ENCODE assay signal across 20 cellular contexts in genomic region chr6:148898360-148899005, GRCh38.
DNase-seq lines count a peak whose midpoint lies in the region; ATAC-seq and TF ChIP-seq lines count a peak whose summit lies in the region.
"Had no signal": no experiment of that assay in that cellular context is flagged by ENCODE, and none has a peak within 500 bp of the region (broad histone marks: within the 10 kb centered on the region; RNA-seq: fewer than 3 reads in every experiment).

No MANE protein-coding gene starts in this region.

- H3K4me3 Mint-ChIP-seq in effector memory CD8-positive, alpha-beta T cell, result no peak overlapping the region
- H3K4me3 Mint-ChIP-seq: CD14-positive monocyte had no signal

- H3K9me3 Mint-ChIP-seq in effector memory CD8-positive, alpha-beta T cell, result peaks cover 0 to 10% of the 10 kb centered on the region in 2 donors

- TF ChIP-seq CTCF in right atrium auricular region (IDR thresholded peaks at IDR 0.05) (no peak), fibroblast of villous mesenchyme (IDR thresholded peaks at IDR 0.05; ENCODE audit: insufficient read depth, low read depth, low read length) (no peak), uterus (IDR thresholded peaks at IDR 0.05) (no peak)

- ATAC-seq in Right ventricle myocardium inferior (peak; percentile 73), GM18861 (IDR thresholded peaks at IDR 0.05; ENCODE audit: unreplicated experiment) (no peak)
- ATAC-seq in effector memory CD8-positive, alpha-beta T cell (replicated peaks), result no peak
- ATAC-seq: HCT116 had no signal

- H3K27me3 Mint-ChIP-seq in effector memory CD8-positive, alpha-beta T cell, result no peaks in the 10 kb centered on the region

- no peak overlapping the region for H3K27ac Mint-ChIP-seq in effector memory CD8-positive, alpha-beta T cell
- H3K27ac Mint-ChIP-seq: CD14-positive monocyte had no signal

- H3K4me1 ChIP-seq in right atrium auricular region (no peaks in the 10 kb centered on the region), uterus (peaks cover 0 to 7% of the 10 kb centered on the region in 2 donors)

- H3K36me3 ChIP-seq in right atrium auricular region (no peaks in the 10 kb centered on the region), uterus (no peaks in the 10 kb centered on the region)

- no peak for TF ChIP-seq POLR2A in uterus (IDR thresholded peaks at IDR 0.05)

- H3K4me1 Mint-ChIP-seq in effector memory CD8-positive, alpha-beta T cell (ENCODE audit: low read depth in 2 of 2), result peaks cover 0 to 10% of the 10 kb centered on the region in 2 donors
- H3K4me1 Mint-ChIP-seq: CD14-positive monocyte had no signal

- H3K9me3 ChIP-seq in right atrium auricular region, result no peaks in the 10 kb centered on the region
- H3K9me3 ChIP-seq in uterus, result no peaks in the 10 kb centered on the region

- peaks cover under 1% of the 10 kb centered on the region for H3K36me3 Mint-ChIP-seq in effector memory CD8-positive, alpha-beta T cell (ENCODE audit: insufficient read depth)
- H3K36me3 Mint-ChIP-seq: CD14-positive monocyte had no signal

- DNase-seq in Right ventricle myocardium inferior (ENCODE audit: missing footprints) (no peak), right atrium auricular region (ENCODE audit: low spot score) (no peak), NCI-H2171 treated with DMSO at 0.1 percent for 48 hours (lab: John Stamatoyannopoulos, UW) (peak; percentile 85), fibroblast of villous mesenchyme (ENCODE audit: low read depth) (peak; percentile 42), uterus (peak; percentile 44 to 61), NCI-H1417 treated with DMSO at 0.1 percent for 48 hours (lab: John Stamatoyannopoulos, UW) (no peak)
- DNase-seq in effector memory CD8-positive, alpha-beta T cell, result no peak
- DNase-seq: 8988T, COR-L47, DMS53, GM23248, IMR-90, Kasumi-1, NCI-H1436, NCI-H2081, NCI-H345, NCI-H748 treated with DMSO at 0.1 percent for 48 hours had no signal

- intact Hi-C loops in Right ventricle myocardium inferior (cut with DNase I) (no loop called here), uterus (cut with DNase I; ENCODE audit: low total_unique reads) (no loop called here)

- H3K27me3 ChIP-seq in right atrium auricular region (no peaks in the 10 kb centered on the region), uterus (no peaks in the 10 kb centered on the region)

- H3K27ac ChIP-seq in right atrium auricular region (no peak overlapping the region), uterus (no peak overlapping the region)
- H3K27ac ChIP-seq: GM23248 had no signal

- H3K4me3 ChIP-seq in right atrium auricular region (no peak overlapping the region), fibroblast of villous mesenchyme (ENCODE audit: low read depth, low read length) (no peak overlapping the region), uterus (no peak overlapping the region)
- H3K4me3 ChIP-seq: GM23248 had no signal

Comparison
In these comparisons a context has a peak if more than half of its experiments do, and no peak if none do; other contexts are left out.
1. DNase-seq: peak in NCI-H2171 treated with DMSO at 0.1 percent for 48 hours (single experiment), fibroblast of villous mesenchyme (single experiment) and uterus (2 of 2); none in Right ventricle myocardium inferior (single experiment), right atrium auricular region (single experiment), NCI-H1417 treated with DMSO at 0.1 percent for 48 hours (single experiment) and effector memory CD8-positive, alpha-beta T cell (0 of 3).